In genomic region chr10:77086081-77086480, GRCh38 we compare ENCODE assay signal across 35 cellular contexts.
"Had no signal": no experiment of that assay in that cellular context is flagged by ENCODE, and none has a peak within 500 bp of the region (broad histone marks: within the 10 kb centered on the region; RNA-seq: fewer than 3 reads in every experiment).

No MANE protein-coding gene starts in this region.

- H3K4me3 ChIP-seq: cardiac muscle cell, colonic mucosa, heart left ventricle had no signal

- H3K9me3 Mint-ChIP-seq: activated B cell treated with CpG ODN at 0.5 μM for 24 hours; activated CD8-positive, alpha-beta T cell treated with anti-CD3 and anti-CD28 coated beads for 36 hours; activated T-cell treated with anti-CD3 and anti-CD28 coated beads, Interleukin-2, amount 50 U/mL, for 4 hours; activated T-helper 17 cell treated with anti-CD3 and anti-CD28 coated beads, Interleukin-2, amount 50 U/mL, for 72 hours; T-cell; T-helper 1 cell treated with Interleukin-12 subunit alpha and Interleukin-12 subunit beta and Interleukin-4 antibody, amounts not matched to agents 30 μg/mL and 1 μg/mL, for 36 hours had no signal

- H3K4me1 ChIP-seq: colonic mucosa had no signal

- H3K27me3 Mint-ChIP-seq: activated B cell treated with CpG ODN at 0.5 μM for 24 hours; activated naive CD8-positive, alpha-beta T cell; activated T-helper 17 cell treated with anti-CD3 and anti-CD28 coated beads, Interleukin-2, amount 50 U/mL, for 72 hours; T-cell had no signal

- ATAC-seq: activated CD4-positive, CD25-positive, alpha-beta regulatory T cell treated with anti-CD3 and anti-CD28 coated beads, Interleukin-2, amount 50 U/mL, for 24 hours; activated CD8-positive, alpha-beta T cell treated with anti-CD3 and anti-CD28 coated beads for 36 hours; activated T-cell treated with anti-CD3 and anti-CD28 coated beads, Interleukin-2, amount 50 U/mL, for 4 hours; activated T-helper 17 cell treated with anti-CD3 and anti-CD28 coated beads, Interleukin-2, amount 50 U/mL, for 72 hours; heart left ventricle; T-cell had no signal

- H3K9me3 ChIP-seq: colonic mucosa, heart left ventricle had no signal

- H3K4me3 Mint-ChIP-seq: activated B cell treated with CpG ODN at 0.5 μM for 24 hours; activated CD8-positive, alpha-beta T cell treated with anti-CD3 and anti-CD28 coated beads for 36 hours; activated naive CD8-positive, alpha-beta T cell; activated T-cell treated with anti-CD3 and anti-CD28 coated beads, Interleukin-2, amount 50 U/mL, for 4 hours; activated T-helper 17 cell treated with anti-CD3 and anti-CD28 coated beads, Interleukin-2, amount 50 U/mL, for 72 hours; T-cell; T-helper 1 cell treated with Interleukin-12 subunit alpha and Interleukin-12 subunit beta and Interleukin-4 antibody, amounts not matched to agents 30 μg/mL and 1 μg/mL, for 36 hours had no signal

- DNase-seq: activated B cell treated with CpG ODN at 0.5 μM for 24 hours; activated CD4-positive, alpha-beta T cell treated with anti-CD3 and anti-CD28 coated beads for 48 hours; activated CD4-positive, alpha-beta T cell treated with anti-CD3 and anti-CD28 coated beads, Interleukin-2, amount 50 U/mL, for 1 hour; activated CD4-positive, alpha-beta T cell treated with anti-CD3 and anti-CD28 coated beads, Interleukin-2, amount 50 U/mL, for 48 hours; activated CD8-positive, alpha-beta memory T cell treated with anti-CD3 and anti-CD28 coated beads for 24 hours; activated CD8-positive, alpha-beta T cell treated with anti-CD3 and anti-CD28 coated beads for 36 hours; activated effector memory CD4-positive, alpha-beta T cell treated with Interleukin-2 at 50 U/mL for 16 hours; activated gamma-delta T cell treated with Interleukin-2 at 50 U/mL for 16 hours; activated naive CD4-positive, alpha-beta T cell treated with anti-CD3 and anti-CD28 coated beads, Interleukin-2, amount 50 U/mL, for 16 hours; activated naive CD4-positive, alpha-beta T cell treated with Interleukin-2 at 50 U/mL for 16 hours; activated T-cell treated with anti-CD3 and anti-CD28 coated beads, Interleukin-2, amount 50 U/mL, for 4 hours; amniotic stem cell; anterior cingulate cortex; brain microvascular endothelial cell; central memory CD4-positive, alpha-beta T cell; cerebellar nuclear complex; colonic mucosa; effector CD8-positive, alpha-beta T cell; erythroblast; foreskin fibroblast; glutamatergic neuron; heart left ventricle; SW 1271; T-cell; T-helper 9 cell; WERI-Rb-1 had no signal

- H3K27ac ChIP-seq: brain microvascular endothelial cell, cardiac muscle cell, colonic mucosa, heart left ventricle, WERI-Rb-1 had no signal

- H3K36me3 Mint-ChIP-seq: activated naive CD8-positive, alpha-beta T cell; T-cell had no signal

- H3K4me1 Mint-ChIP-seq: activated B cell treated with CpG ODN at 0.5 μM for 24 hours; activated T-helper 17 cell treated with anti-CD3 and anti-CD28 coated beads, Interleukin-2, amount 50 U/mL, for 72 hours; T-cell had no signal

- H3K27ac Mint-ChIP-seq: activated B cell treated with CpG ODN at 0.5 μM for 24 hours; activated CD8-positive, alpha-beta T cell treated with anti-CD3 and anti-CD28 coated beads for 36 hours; activated naive CD8-positive, alpha-beta T cell; activated T-helper 17 cell treated with anti-CD3 and anti-CD28 coated beads, Interleukin-2, amount 50 U/mL, for 72 hours; T-cell; T-helper 1 cell treated with Interleukin-12 subunit alpha and Interleukin-12 subunit beta and Interleukin-4 antibody, amounts not matched to agents 30 μg/mL and 1 μg/mL, for 36 hours had no signal

- H3K36me3 ChIP-seq: brain microvascular endothelial cell, cardiac muscle cell, colonic mucosa, heart left ventricle, WERI-Rb-1 had no signal

- FAIRE-seq: astrocyte, endometrium, endothelial cell of umbilical vein, frontal cortex had no signal

- H3K27me3 ChIP-seq: brain microvascular endothelial cell, cardiac muscle cell, colonic mucosa, heart left ventricle had no signal
